15 cellular contexts compared by ENCODE assay signal in the genomic region with DNA sequence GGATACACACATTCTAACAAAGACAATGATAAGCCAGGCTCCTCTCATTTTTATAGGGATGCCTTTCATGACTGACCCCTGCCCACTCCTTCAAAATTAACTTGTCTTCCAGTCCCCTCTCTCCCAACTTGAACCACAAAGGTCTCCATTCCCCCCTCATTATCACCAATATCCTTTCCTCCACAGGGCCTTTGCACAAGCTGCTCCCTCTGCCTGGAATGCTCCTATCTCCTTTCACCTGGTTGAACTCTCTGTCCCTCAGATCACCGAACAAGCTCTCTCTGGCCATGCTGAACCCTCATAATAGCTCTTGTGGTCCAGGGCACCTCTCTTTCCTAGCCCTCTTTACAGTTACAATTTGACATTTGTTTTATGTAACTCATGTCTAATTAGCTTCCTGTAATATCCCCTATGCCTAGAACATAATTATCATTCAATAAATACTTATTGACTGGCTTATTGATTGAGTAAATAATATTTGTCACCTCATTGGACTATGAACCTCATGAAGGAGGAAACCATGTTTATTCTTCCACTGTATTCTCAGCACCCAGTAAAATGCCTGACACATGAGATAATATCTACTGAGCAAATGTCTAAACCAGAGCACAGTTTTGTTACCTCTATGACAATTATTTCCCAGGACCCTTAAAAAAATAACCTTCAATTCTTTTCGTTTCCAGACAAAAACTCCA.
"Had no signal": no experiment of that assay in that cellular context is flagged by ENCODE, and none has a peak within 500 bp of the region (broad histone marks: within the 10 kb centered on the region; RNA-seq: fewer than 3 reads in every experiment).

No MANE protein-coding gene starts in this region.

- H3K4me1 ChIP-seq: left lung, parathyroid adenoma had no signal

- H3K79me2 ChIP-seq: parathyroid adenoma had no signal

- H3K27me3 ChIP-seq: heart left ventricle, left lung had no signal

- H3K36me3 ChIP-seq: heart left ventricle, left lung, lower lobe of right lung had no signal

- H3K4me2 ChIP-seq: smooth muscle cell had no signal

- DNase-seq: effector memory CD4-positive, alpha-beta T cell; heart left ventricle; hypothalamus; kidney glomerular epithelial cell; left lung; lower lobe of right lung; midbrain; occipital lobe; stimulated activated CD4-positive, alpha-beta T cell treated with anti-CD3 and anti-CD28 coated beads, Interleukin-2, amount 100 ng/mL, for 48 hours; stimulated activated naive CD4-positive, alpha-beta T cell treated with Interleukin-2 at 50 U/mL for 16 hours; trophoblast cell had no signal

- H3K27ac ChIP-seq: heart left ventricle, left lung, lower lobe of right lung, parathyroid adenoma had no signal

- ATAC-seq: esophagus mucosa; heart left ventricle; left lung; lower lobe of right lung; natural killer cell treated with Interleukin-12 subunit alpha and Interleukin-12 subunit beta and Interleukin-15 and Interleukin-18, amount 100 ng/mL, for 72 hours had no signal

- H2AFZ ChIP-seq: parathyroid adenoma had no signal

- H3K9me3 ChIP-seq: heart left ventricle, left lung, lower lobe of right lung had no signal

- H3K4me3 ChIP-seq: heart left ventricle, left lung, lower lobe of right lung, smooth muscle cell had no signal
